22 cellular contexts compared by ENCODE assay signal in genomic region chr13:91079190-91079589, GRCh38.
A peak's percentile ranks its signal among the peaks of the same experiment; 100 is the strongest.
DNase-seq lines count a peak whose midpoint lies in the region; ATAC-seq, FAIRE-seq and TF ChIP-seq lines count a peak whose summit lies in the region.
"Had no signal": no experiment of that assay in that cellular context is flagged by ENCODE, and none has a peak within 500 bp of the region (broad histone marks: within the 10 kb centered on the region; RNA-seq: fewer than 3 reads in every experiment).

No MANE protein-coding gene starts in this region.

- TF ChIP-seq EP300 in K562 (IDR thresholded peaks at IDR 0.05; ENCODE audit: low read length): no peak

- no TSS peak for BruUV-seq in K562 (replicated peaks; lab: Mats Ljungman, UMichigan)

- H3K9ac ChIP-seq in K562 (ENCODE audit: insufficient read depth in 1 of 2, low read depth in 2 of 2, low read length in 2 of 2): no peak overlapping the region
- H3K9ac ChIP-seq: BLaER1 had no signal

- no peak overlapping the region for H3K27ac ChIP-seq in K562 (ENCODE audit: extremely low read depth, low read depth, low read length)
- H3K27ac ChIP-seq: BLaER1, C4-2B had no signal

- H2AFZ ChIP-seq in K562 (ENCODE audit: low read depth, low read length): no peak overlapping the region
- H2AFZ ChIP-seq: GM23338 had no signal

- H3K4me3 ChIP-seq in K562: no peak overlapping the region
- H3K4me3 ChIP-seq: BLaER1, GM23338, HAP-1 had no signal

- POLR2A ChIA-PET in K562 (lab: Yijun Ruan, JAX): no interaction called here
- POLR2A ChIA-PET in WTC11 (lab: Charles Lee): no interaction called here

- H3K9me3 ChIP-seq in K562 (replicated peaks; ENCODE audit: control insufficient read depth, insufficient read depth, low read depth, low read length): no peaks in the 10 kb centered on the region
- H3K9me3 ChIP-seq: BLaER1, Caco-2, HAP-1 had no signal

- H3K27me3 Mint-ChIP-seq in WTC11 (ENCODE audit: low read depth) (no peaks in the 10 kb centered on the region), type B pancreatic cell (no peaks in the 10 kb centered on the region)
- H3K27me3 Mint-ChIP-seq: B cell; CD4-positive, CD25-positive, alpha-beta regulatory T cell had no signal

- no peak for DNase-seq in GM12892 (ENCODE audit: insufficient read length)
- no peak for DNase-seq in K562 (ENCODE audit: extremely low read depth in 1 of 4, low spot score in 3 of 4)
- DNase-seq in WTC11 (ENCODE audit: low spot score): no peak
- DNase-seq in NCI-H748 treated with DMSO at 0.1 percent for 48 hours (lab: John Stamatoyannopoulos, UW): no peak
- no peak for DNase-seq in type B pancreatic cell (ENCODE audit: extremely low spot score, unreplicated experiment)
- DNase-seq in left cardiac atrium: no peak
- DNase-seq: Caco-2; CD4-positive, CD25-positive, alpha-beta regulatory T cell; CD8-positive, alpha-beta T cell; DMS 273 treated with DMSO at 0.1 percent for 48 hours; DMS79; EL; GDM1; HFFc6 had no signal

- no peaks in the 10 kb centered on the region for H3K27me3 ChIP-seq in K562 (ENCODE audit: control insufficient read depth in 2 of 2, insufficient read depth in 2 of 2, low read length in 2 of 2)
- H3K27me3 ChIP-seq: BLaER1 had no signal

- in situ Hi-C loops in K562 (cut with MboI): no loop called here

- H3K36me3 ChIP-seq in K562 (ENCODE audit: control insufficient read depth, insufficient read depth, low read length): no peaks in the 10 kb centered on the region
- H3K36me3 ChIP-seq: BLaER1, HAP-1 had no signal

- no peak for TF ChIP-seq POLR2A in GM12892 (IDR thresholded peaks at IDR 0.05; ENCODE audit: low read depth, low read length)
- TF ChIP-seq POLR2A in K562 (conservative IDR thresholded peaks at IDR 0.05): no peak

- H3K36me3 Mint-ChIP-seq in WTC11 (no peaks in the 10 kb centered on the region), type B pancreatic cell (peaks cover 5% of the 10 kb centered on the region)
- H3K36me3 Mint-ChIP-seq: CD4-positive, CD25-positive, alpha-beta regulatory T cell; CD8-positive, alpha-beta T cell had no signal

- no peak overlapping the region for H3K4me2 ChIP-seq in K562 (ENCODE audit: insufficient read depth, low read length)
- H3K4me2 ChIP-seq: BLaER1, GM23338 had no signal

- no peaks in the 10 kb centered on the region for H4K20me1 ChIP-seq in K562 (replicated peaks; ENCODE audit: control insufficient read depth, insufficient read depth, low read length)
- H4K20me1 ChIP-seq: BLaER1 had no signal

- H3K4me3 Mint-ChIP-seq in WTC11 (no peak overlapping the region), type B pancreatic cell (no peak overlapping the region)
- H3K4me3 Mint-ChIP-seq: B cell; CD4-positive, CD25-positive, alpha-beta regulatory T cell; CD8-positive, alpha-beta T cell; GM23338; HFFc6 had no signal

- H3K79me2 ChIP-seq in K562 (ENCODE audit: control insufficient read depth, insufficient read depth, low read length): no peaks in the 10 kb centered on the region

- CTCF ChIA-PET in K562 (lab: Yijun Ruan, JAX; ENCODE audit: low intra/inter-chr PET ratio) (no interaction called here), WTC11 (lab: Charles Lee) (no interaction called here)

- no peaks in the 10 kb centered on the region for H3K9me1 ChIP-seq in K562 (ENCODE audit: control insufficient read depth, insufficient read depth, low read length)

- TF ChIP-seq CTCF in K562 (IDR thresholded peaks at IDR 0.05 in 2 of 3, conservative IDR thresholded peaks at IDR 0.05 in 1 of 3; ENCODE audit: insufficient read depth in 2 of 3, low read depth in 1 of 3, low read length in 3 of 3) (no peak), WTC11 (IDR thresholded peaks at IDR 0.05) (no peak), type B pancreatic cell (conservative IDR thresholded peaks at IDR 0.05) (no peak)

- H3K27ac Mint-ChIP-seq in WTC11 (no peak overlapping the region), type B pancreatic cell (no peak overlapping the region)
- H3K27ac Mint-ChIP-seq: B cell; CD4-positive, CD25-positive, alpha-beta regulatory T cell; CD8-positive, alpha-beta T cell; GM23338; HFFc6 had no signal

- TF ChIP-seq RAD21 in K562 (CRISPR knock-in tag; conservative IDR thresholded peaks at IDR 0.05 in 1 of 2, IDR thresholded peaks at IDR 0.05 in 1 of 2): no peak

- H3K4me1 ChIP-seq in K562 (replicated peaks in 1 of 2; ENCODE audit: control insufficient read depth in 2 of 2, insufficient read depth in 2 of 2, low read length in 2 of 2): no peaks in the 10 kb centered on the region
- H3K4me1 ChIP-seq: BLaER1, HAP-1 had no signal

- intact Hi-C loops in K562 (cut with micrococcal nuclease) (no loop called here), left cardiac atrium (cut with DNase I) (no loop called here)

- FAIRE-seq in GM12892 (lab: Jason Lieb, UNC): peak; percentile 17
- no peak for FAIRE-seq in K562 (lab: Jason Lieb, UNC)
- FAIRE-seq: GM12891 had no signal

- peaks cover 19% of the 10 kb centered on the region for H3K4me1 Mint-ChIP-seq in WTC11
- H3K4me1 Mint-ChIP-seq in type B pancreatic cell (ENCODE audit: unreplicated experiment): peaks cover 5% of the 10 kb centered on the region
- H3K4me1 Mint-ChIP-seq: B cell; CD4-positive, CD25-positive, alpha-beta regulatory T cell had no signal

- ATAC-seq in GM18868 (IDR thresholded peaks at IDR 0.05; ENCODE audit: unreplicated experiment): peak; percentile 42
- peak; percentile 60 for ATAC-seq in HG02870 (IDR thresholded peaks at IDR 0.05; ENCODE audit: unreplicated experiment)
- no peak for ATAC-seq in K562
- ATAC-seq in WTC11: no peak
- no peak for ATAC-seq in left cardiac atrium
- ATAC-seq: CD8-positive, alpha-beta T cell; GM23338 had no signal

- 0% methylated on average over 2 of the region's 2 CpGs for WGBS in K562 (ENCODE audit: insufficient coverage, low coverage, missing lambda C conversion rate)

- H3K9me3 Mint-ChIP-seq in WTC11 (no peaks in the 10 kb centered on the region), type B pancreatic cell (peaks cover 3% of the 10 kb centered on the region)
- H3K9me3 Mint-ChIP-seq: CD8-positive, alpha-beta T cell; GM23338 had no signal

TF ChIP-seq in K562, 482 proteins besides CTCF, POLR2A, EP300 and RAD21:
- no peak for TF ChIP-seq CCAR2 (IDR thresholded peaks at IDR 0.05; ENCODE audit: low read depth, low read length)
- TF ChIP-seq ZFX (CRISPR knock-in tag; IDR thresholded peaks at IDR 0.05): 0 out of 2 replicates have a peak, but pooled peaks have one; percentile 14
- TF ChIP-seq RNF219 (CRISPR knock-in tag; IDR thresholded peaks at IDR 0.05): no peak

TF ChIP-seq in WTC11, 78 proteins besides CTCF, POLR2A, EP300 and RAD21:
- TF ChIP-seq ZNF423 (CRISPR knock-in tag; IDR thresholded peaks at IDR 0.05) (no peak), SMAD3 (CRISPR knock-in tag; IDR thresholded peaks at IDR 0.05; ENCODE audit: borderline replicate concordance) (no peak), CBFB (CRISPR knock-in tag; IDR thresholded peaks at IDR 0.05; ENCODE audit: low read depth) (no peak), ZNF396 (CRISPR knock-in tag; IDR thresholded peaks at IDR 0.05; ENCODE audit: borderline replicate concordance) (no peak), NFYB (CRISPR knock-in tag; conservative IDR thresholded peaks at IDR 0.05; ENCODE audit: low read depth) (no peak), MXD4 (CRISPR knock-in tag; IDR thresholded peaks at IDR 0.05; ENCODE audit: borderline replicate concordance) (no peak), TP53 (CRISPR knock-in tag; IDR thresholded peaks at IDR 0.05) (no peak), TCF7 (CRISPR knock-in tag; IDR thresholded peaks at IDR 0.05; ENCODE audit: low read depth) (no peak), ZSCAN18 (CRISPR knock-in tag; IDR thresholded peaks at IDR 0.05) (no peak), ZNF425 (CRISPR knock-in tag; conservative IDR thresholded peaks at IDR 0.05) (no peak)
TF ChIP-seq in WTC11: peak in this region for 0.

Comparison
In these comparisons a context has a peak if more than half of its experiments do, and no peak if none do; other contexts are left out.
1. ATAC-seq: peak in GM18868 (single experiment) and HG02870 (single experiment); none in K562 (single experiment), WTC11 (single experiment) and left cardiac atrium (0 of 2).